15 cellular contexts compared by ENCODE assay signal in genomic region chr14:93019367-93019843, GRCh38.
DNase-seq lines count a peak whose midpoint lies in the region; ATAC-seq and TF ChIP-seq lines count a peak whose summit lies in the region.
"Had no signal": no experiment of that assay in that cellular context is flagged by ENCODE, and none has a peak within 500 bp of the region (broad histone marks: within the 10 kb centered on the region; RNA-seq: fewer than 3 reads in every experiment).

No MANE protein-coding gene starts in this region.

- no peak for DNase-seq in RWPE1 (ENCODE audit: low spot score)
- peak; percentile 51 for DNase-seq in hepatocyte (ENCODE audit: low spot score)
- DNase-seq in prostate gland (ENCODE audit: low spot score) = peak; percentile 79
- DNase-seq in NCI-H2029 (lab: John Stamatoyannopoulos, UW) = no peak
- DNase-seq in activated CD8-positive, alpha-beta T cell treated with anti-CD3 and anti-CD28 coated beads for 36 hours = no peak
- DNase-seq: activated CD4-positive, alpha-beta T cell treated with anti-CD3 and anti-CD28 coated beads for 4 hours; MM.1S; NCI-H2171 treated with DMSO at 0.1 percent for 48 hours; SIG-M5; T-helper 9 cell had no signal

- H3K36me3 ChIP-seq in hepatocyte (replicated peaks; ENCODE audit: insufficient read depth, low read depth) (no peaks in the 10 kb centered on the region), prostate gland (no peaks in the 10 kb centered on the region)

- no peak overlapping the region for H3K4me3 ChIP-seq in hepatocyte
- no peak overlapping the region for H3K4me3 ChIP-seq in prostate gland
- H3K4me3 ChIP-seq: thoracic aorta had no signal

- H2AFZ ChIP-seq in hepatocyte = no peak overlapping the region

- POLR2A ChIA-PET in RWPE1 (lab: Yijun Ruan, JAX; ENCODE audit: low non-redundant PET) = no interaction called here
- POLR2A ChIA-PET in activated CD8-positive, alpha-beta T cell treated with anti-CD3 and anti-CD28 coated beads for 36 hours (lab: Charles Lee) = no interaction called here

- ATAC-seq in HG03280 (IDR thresholded peaks at IDR 0.05; ENCODE audit: unreplicated experiment) = no peak
- no peak for ATAC-seq in activated CD8-positive, alpha-beta T cell treated with anti-CD3 and anti-CD28 coated beads for 36 hours
- no peak for ATAC-seq in HG02970 (IDR thresholded peaks at IDR 0.05; ENCODE audit: low FRiP score, unreplicated experiment)

- no peak overlapping the region for H3K27ac Mint-ChIP-seq in activated CD8-positive, alpha-beta T cell treated with anti-CD3 and anti-CD28 coated beads for 36 hours
- H3K27ac Mint-ChIP-seq: activated naive CD8-positive, alpha-beta T cell had no signal

- WGBS in hepatocyte (ENCODE audit: low lambda C conversion rate, missing lambda C conversion rate) = 78% methylated on average over 14 of the region's 14 CpGs
- 38% methylated on average over 14 of the region's 14 CpGs for WGBS in prostate gland

- H3K4me1 ChIP-seq in hepatocyte (ENCODE audit: insufficient read depth) (peaks cover 28% of the 10 kb centered on the region), prostate gland (replicated peaks) (peaks cover 12% of the 10 kb centered on the region)

- no peaks in the 10 kb centered on the region for H3K9me3 Mint-ChIP-seq in activated CD8-positive, alpha-beta T cell treated with anti-CD3 and anti-CD28 coated beads for 36 hours

- H3K27me3 ChIP-seq in hepatocyte (no peaks in the 10 kb centered on the region), prostate gland (replicated peaks; ENCODE audit: insufficient read depth) (no peaks in the 10 kb centered on the region)

- H4K20me1 ChIP-seq in hepatocyte (ENCODE audit: insufficient read depth, poor library complexity, severe bottlenecking) = no peaks in the 10 kb centered on the region

- H3K79me2 ChIP-seq in hepatocyte = peaks cover 60% of the 10 kb centered on the region

- H3K36me3 Mint-ChIP-seq in activated CD8-positive, alpha-beta T cell treated with anti-CD3 and anti-CD28 coated beads for 36 hours (ENCODE audit: low read depth) = peaks cover 4% of the 10 kb centered on the region

- TF ChIP-seq CTCF in C4-2B (conservative IDR thresholded peaks at IDR 0.05) = no peak
- no peak for TF ChIP-seq CTCF in RWPE1 (conservative IDR thresholded peaks at IDR 0.05; ENCODE audit: low read depth)
- no peak for TF ChIP-seq CTCF in hepatocyte (IDR thresholded peaks at IDR 0.05; ENCODE audit: poor library complexity)
- no peak for TF ChIP-seq CTCF in prostate gland (IDR thresholded peaks at IDR 0.05)
- TF ChIP-seq CTCF in activated CD8-positive, alpha-beta T cell treated with anti-CD3 and anti-CD28 coated beads for 36 hours (IDR thresholded peaks at IDR 0.05) = no peak

- H3K4me2 ChIP-seq in hepatocyte = no peak overlapping the region

- H3K9me3 ChIP-seq in hepatocyte (ENCODE audit: low read depth) = no peaks in the 10 kb centered on the region
- H3K9me3 ChIP-seq in prostate gland = no peaks in the 10 kb centered on the region
- H3K9me3 ChIP-seq: thoracic aorta had no signal

- no peak overlapping the region for H3K4me3 Mint-ChIP-seq in activated CD8-positive, alpha-beta T cell treated with anti-CD3 and anti-CD28 coated beads for 36 hours
- H3K4me3 Mint-ChIP-seq: activated naive CD8-positive, alpha-beta T cell had no signal

- CTCF ChIA-PET in RWPE1 (lab: Yijun Ruan, JAX) = interaction anchor here (0.7 kb wide), 1 partner anchor 173 kb away, joined by 8 read pairs; no protein-coding TSS in a partner anchor
- CTCF ChIA-PET in activated CD8-positive, alpha-beta T cell treated with anti-CD3 and anti-CD28 coated beads for 36 hours (lab: Charles Lee) = no interaction called here

- H3K27me3 Mint-ChIP-seq in activated CD8-positive, alpha-beta T cell treated with anti-CD3 and anti-CD28 coated beads for 36 hours = no peaks in the 10 kb centered on the region
- H3K27me3 Mint-ChIP-seq: activated naive CD8-positive, alpha-beta T cell had no signal

- intact Hi-C loops in prostate gland (cut with DNase I) = no loop called here
- intact Hi-C loops in activated CD8-positive, alpha-beta T cell treated with anti-CD3 and anti-CD28 coated beads for 36 hours (cut with micrococcal nuclease) = no loop called here

- no peak for TF ChIP-seq POLR2A in prostate gland (IDR thresholded peaks at IDR 0.05)

- peak overlapping the region; percentile 22; the same call in 1 of the 2 replicates for H3K27ac ChIP-seq in C4-2B
- peak overlapping the region; percentile 42 for H3K27ac ChIP-seq in RWPE1
- H3K27ac ChIP-seq in hepatocyte = peak overlapping the region; percentile 66
- H3K27ac ChIP-seq in prostate gland = peak overlapping the region; percentile 14 to 23
- H3K27ac ChIP-seq: thoracic aorta had no signal

- H3K4me1 Mint-ChIP-seq in activated CD8-positive, alpha-beta T cell treated with anti-CD3 and anti-CD28 coated beads for 36 hours (ENCODE audit: low read depth) = peaks cover 20% of the 10 kb centered on the region

- H3K9me2 ChIP-seq in hepatocyte (replicated peaks; ENCODE audit: insufficient read depth) = no peaks in the 10 kb centered on the region

Comparison
In these comparisons a context has a peak if more than half of its experiments do, and no peak if none do; other contexts are left out.
1. DNase-seq: peak in hepatocyte (single experiment) and prostate gland (single experiment); none in RWPE1 (single experiment), NCI-H2029 (single experiment) and activated CD8-positive, alpha-beta T cell treated with anti-CD3 and anti-CD28 coated beads for 36 hours (single experiment).
2. Peak in every context shown above with its lines, with median percentiles within 50 percentile points of each other: H3K27ac ChIP-seq.